Comparison of ENCODE assay signal across 24 cellular contexts in genomic region chr10:44398271-44398670, GRCh38. TPM values are rescaled to one million over a fixed set of nuclear protein-coding genes. Genes with fewer than 3 reads are reported as not detected.
DNase-seq lines count a peak whose midpoint lies in the region; ATAC-seq and TF ChIP-seq lines count a peak whose summit lies in the region.
"Had no signal": no experiment of that assay in that cellular context is flagged by ENCODE, and none has a peak within 500 bp of the region (broad histone marks: within the 10 kb centered on the region; RNA-seq: fewer than 3 reads in every experiment).

No MANE protein-coding gene starts in this region.

- intact Hi-C loops in upper lobe of right lung (cut with DNase I), result no loop called here
- intact Hi-C loops in CD8-positive, alpha-beta T cell (cut with DNase I, micrococcal nuclease), result no loop called here

- no peak overlapping the region for H3K27ac ChIP-seq in upper lobe of right lung
- H3K27ac ChIP-seq in CD8-positive, alpha-beta T cell (ENCODE audit: low read depth, low read length), result no peak overlapping the region
- H3K27ac ChIP-seq: 22Rv1 had no signal

- POLR2A ChIA-PET in WTC11 (lab: Charles Lee), result interaction anchor here (1.5 kb wide), 1 partner anchor 12 kb away, joined by 3 read pairs; no protein-coding TSS in a partner anchor
- POLR2A ChIA-PET in CD8-positive, alpha-beta T cell (lab: Charles Lee), result no interaction called here

- peaks cover 5% of the 10 kb centered on the region for H3K27me3 Mint-ChIP-seq in activated CD8-positive, alpha-beta memory T cell treated with anti-CD3 and anti-CD28 coated beads, Interleukin-2, amount 10 ng/mL, durations not matched to agents 7 days and 5 days
- peaks cover 24% of the 10 kb centered on the region for H3K27me3 Mint-ChIP-seq in WTC11 (ENCODE audit: low read depth)
- peaks cover 16% of the 10 kb centered on the region for H3K27me3 Mint-ChIP-seq in CD8-positive, alpha-beta T cell (ENCODE audit: low read depth)

- CTCF ChIA-PET in activated CD8-positive, alpha-beta memory T cell treated with anti-CD3 and anti-CD28 coated beads, Interleukin-2, amount 10 ng/mL, durations not matched to agents 7 days and 5 days (lab: Charles Lee), result no interaction called here
- CTCF ChIA-PET in WTC11 (lab: Charles Lee), result interaction anchor here (0.6 to 6.3 kb wide), 14 partner anchors 12 to 312 kb away, joined by 3 to 52 read pairs (median 4); no protein-coding TSS in a partner anchor
- CTCF ChIA-PET in CD8-positive, alpha-beta T cell (lab: Charles Lee), result no interaction called here

- H3K36me3 ChIP-seq in upper lobe of right lung, result no peaks in the 10 kb centered on the region
- H3K36me3 ChIP-seq in CD8-positive, alpha-beta T cell (ENCODE audit: insufficient read depth, low read length), result no peaks in the 10 kb centered on the region

- no peaks in the 10 kb centered on the region for H3K4me1 Mint-ChIP-seq in activated CD8-positive, alpha-beta memory T cell treated with anti-CD3 and anti-CD28 coated beads, Interleukin-2, amount 10 ng/mL, durations not matched to agents 7 days and 5 days
- H3K4me1 Mint-ChIP-seq in WTC11, result peaks cover 70% of the 10 kb centered on the region
- peaks cover 2% of the 10 kb centered on the region for H3K4me1 Mint-ChIP-seq in CD8-positive, alpha-beta T cell (ENCODE audit: low read depth)

- H3K36me3 Mint-ChIP-seq in activated CD8-positive, alpha-beta memory T cell treated with anti-CD3 and anti-CD28 coated beads, Interleukin-2, amount 10 ng/mL, durations not matched to agents 7 days and 5 days, result no peaks in the 10 kb centered on the region
- H3K36me3 Mint-ChIP-seq in WTC11, result no peaks in the 10 kb centered on the region
- H3K36me3 Mint-ChIP-seq in CD8-positive, alpha-beta T cell, result no peaks in the 10 kb centered on the region

- H3K4me1 ChIP-seq in upper lobe of right lung, result no peaks in the 10 kb centered on the region
- no peaks in the 10 kb centered on the region for H3K4me1 ChIP-seq in CD8-positive, alpha-beta T cell (ENCODE audit: insufficient read depth, low read length)

- H3K9me3 ChIP-seq in upper lobe of right lung, result no peaks in the 10 kb centered on the region
- H3K9me3 ChIP-seq in CD8-positive, alpha-beta T cell (ENCODE audit: low read length), result no peaks in the 10 kb centered on the region

- no peak for ATAC-seq in activated CD8-positive, alpha-beta memory T cell treated with anti-CD3 and anti-CD28 coated beads, Interleukin-2, amount 10 ng/mL, durations not matched to agents 7 days and 5 days
- peak; percentile 50 for ATAC-seq in WTC11
- no peak for ATAC-seq in upper lobe of right lung
- no peak for ATAC-seq in CD8-positive, alpha-beta T cell

- no peak overlapping the region for H3K4me3 Mint-ChIP-seq in activated CD8-positive, alpha-beta memory T cell treated with anti-CD3 and anti-CD28 coated beads, Interleukin-2, amount 10 ng/mL, durations not matched to agents 7 days and 5 days
- no peak overlapping the region for H3K4me3 Mint-ChIP-seq in WTC11
- H3K4me3 Mint-ChIP-seq in CD8-positive, alpha-beta T cell, result no peak overlapping the region
- H3K4me3 Mint-ChIP-seq: H9 had no signal

- peak; percentile 30 for DNase-seq in activated CD8-positive, alpha-beta memory T cell treated with anti-CD3 and anti-CD28 coated beads, Interleukin-2, amount 10 ng/mL, durations not matched to agents 7 days and 5 days
- no peak for DNase-seq in activated CD8-positive, alpha-beta memory T cell treated with anti-CD3 and anti-CD28 coated beads, Interleukin-2, amount 50 U/mL, for 4 hours
- DNase-seq in WTC11 (ENCODE audit: low spot score) (no peak), iPS-NIHi11 (ENCODE audit: low spot score) (peak; percentile 61), upper lobe of right lung (peak; percentile 6), GM10266 (ENCODE audit: extremely low spot score) (no peak)
- DNase-seq in central memory CD4-positive, alpha-beta T cell, result no peak
- no peak for DNase-seq in CD8-positive, alpha-beta T cell
- DNase-seq: ACHN, DMS153, DND-41, KG1, NCI-H1048, NCI-H1417 treated with DMSO at 0.1 percent for 48 hours, NCI-H1694 treated with DMSO at 0.1 percent for 48 hours, NCI-H2081, NCI-H2227 treated with DMSO at 0.1 percent for 48 hours, NCI-H526 treated with DMSO at 0.1 percent for 48 hours, RPMI8226, SHP77 had no signal

- no peaks in the 10 kb centered on the region for H3K9me3 Mint-ChIP-seq in activated CD8-positive, alpha-beta memory T cell treated with anti-CD3 and anti-CD28 coated beads, Interleukin-2, amount 10 ng/mL, durations not matched to agents 7 days and 5 days (ENCODE audit: low read depth)
- no peaks in the 10 kb centered on the region for H3K9me3 Mint-ChIP-seq in WTC11
- H3K9me3 Mint-ChIP-seq in CD8-positive, alpha-beta T cell, result no peaks in the 10 kb centered on the region
- H3K9me3 Mint-ChIP-seq: H9 had no signal

- TF ChIP-seq CTCF in WTC11 (IDR thresholded peaks at IDR 0.05), result no peak
- no peak for TF ChIP-seq CTCF in upper lobe of right lung (IDR thresholded peaks at IDR 0.05)
- no peak for TF ChIP-seq CTCF in CD8-positive, alpha-beta T cell (IDR thresholded peaks at IDR 0.05)
- TF ChIP-seq CTCF in GM10266 (IDR thresholded peaks at IDR 0.05; ENCODE audit: control insufficient read depth, insufficient read depth, low read depth, missing control alignments), result no peak

- no peak overlapping the region for H3K4me3 ChIP-seq in upper lobe of right lung
- H3K4me3 ChIP-seq in CD8-positive, alpha-beta T cell (ENCODE audit: low read depth, low read length), result no peak overlapping the region

- no peak overlapping the region for H3K27ac Mint-ChIP-seq in activated CD8-positive, alpha-beta memory T cell treated with anti-CD3 and anti-CD28 coated beads, Interleukin-2, amount 10 ng/mL, durations not matched to agents 7 days and 5 days
- H3K27ac Mint-ChIP-seq in WTC11, result no peak overlapping the region
- no peak overlapping the region for H3K27ac Mint-ChIP-seq in CD8-positive, alpha-beta T cell
- H3K27ac Mint-ChIP-seq: H9 had no signal

- no peaks in the 10 kb centered on the region for H3K27me3 ChIP-seq in upper lobe of right lung
- no peaks in the 10 kb centered on the region for H3K27me3 ChIP-seq in CD8-positive, alpha-beta T cell (ENCODE audit: insufficient read depth, low read length)

TF ChIP-seq in WTC11, 78 proteins besides CTCF, POLR2A, EP300 and RAD21:
- TF ChIP-seq PRDM15 (CRISPR knock-in tag; IDR thresholded peaks at IDR 0.05), result peak; percentile 85
- no peak for TF ChIP-seq JAZF1 (CRISPR knock-in tag; IDR thresholded peaks at IDR 0.05)
- 0 out of 2 replicates have a peak, but pooled peaks have one; percentile 20 for TF ChIP-seq MAX (CRISPR knock-in tag; IDR thresholded peaks at IDR 0.05)

RNA-seq across cellular contexts. Expression of gene CXCL12, which starts 13.4 kb away (rescaled TPM):
- not detected for total RNA-seq in activated CD8-positive, alpha-beta memory T cell treated with anti-CD3 and anti-CD28 coated beads, Interleukin-2, amount 10 ng/mL, durations not matched to agents 7 days and 5 days
- 52.4 to 64.3 TPM (median 59.6 TPM) in 3 replicates for total RNA-seq in WTC11 (2021)
- 40.8 TPM for total RNA-seq in upper lobe of right lung
- not detected for total RNA-seq in CD8-positive, alpha-beta T cell
- total RNA-seq: HT1080, NCI-H460 had no signal

Comparison
In these comparisons a context has a peak if more than half of its experiments do, and no peak if none do; other contexts are left out.
1. DNase-seq: peak in activated CD8-positive, alpha-beta memory T cell treated with anti-CD3 and anti-CD28 coated beads, Interleukin-2, amount 10 ng/mL, durations not matched to agents 7 days and 5 days (single experiment), iPS-NIHi11 (single experiment) and upper lobe of right lung (single experiment); none in activated CD8-positive, alpha-beta memory T cell treated with anti-CD3 and anti-CD28 coated beads, Interleukin-2, amount 50 U/mL, for 4 hours (single experiment), WTC11 (single experiment), central memory CD4-positive, alpha-beta T cell (single experiment), CD8-positive, alpha-beta T cell (0 of 7) and GM10266 (single experiment).
2. RNA of gene CXCL12, which starts 13.4 kb away (total RNA-seq): 52.4 to 64.3 TPM in WTC11 and 40.8 TPM in upper lobe of right lung (single experiment); not detected in activated CD8-positive, alpha-beta memory T cell treated with anti-CD3 and anti-CD28 coated beads, Interleukin-2, amount 10 ng/mL, durations not matched to agents 7 days and 5 days and not detected in CD8-positive, alpha-beta T cell; every median in the first group is over 10 times any median in the second.